9 cellular contexts compared by ENCODE assay signal in genomic region chr1:19676438-19676922, GRCh38. TPM values are rescaled to one million over a fixed set of nuclear protein-coding genes. Genes with fewer than 3 reads are reported as not detected.
DNase-seq lines count a peak whose midpoint lies in the region; ATAC-seq lines count a peak whose summit lies in the region.
"Had no signal": no experiment of that assay in that cellular context is flagged by ENCODE, and none has a peak within 500 bp of the region (broad histone marks: within the 10 kb centered on the region; RNA-seq: fewer than 3 reads in every experiment).

No MANE protein-coding gene starts in this region.

- no peaks in the 10 kb centered on the region for H3K4me1 Mint-ChIP-seq in activated CD8-positive, alpha-beta T cell treated with anti-CD3 and anti-CD28 coated beads, Interleukin-2, amount 10 ng/mL, durations not matched to agents 7 days and 5 days (ENCODE audit: low read depth)

- POLR2A ChIA-PET in activated CD8-positive, alpha-beta T cell treated with anti-CD3 and anti-CD28 coated beads, Interleukin-2, amount 10 ng/mL, durations not matched to agents 7 days and 5 days (lab: Charles Lee) = no interaction called here

- CTCF ChIA-PET in activated CD8-positive, alpha-beta T cell treated with anti-CD3 and anti-CD28 coated beads, Interleukin-2, amount 10 ng/mL, durations not matched to agents 7 days and 5 days (lab: Charles Lee) = interaction anchor here (1.5 kb wide), 1 partner anchor 8 kb away, joined by 6 read pairs; no protein-coding TSS in a partner anchor

- no peaks in the 10 kb centered on the region for H3K9me3 Mint-ChIP-seq in activated CD8-positive, alpha-beta T cell treated with anti-CD3 and anti-CD28 coated beads, Interleukin-2, amount 10 ng/mL, durations not matched to agents 7 days and 5 days (ENCODE audit: insufficient read depth)

- H3K36me3 ChIP-seq in aorta (ENCODE audit: control insufficient read depth in 1 of 2, insufficient read depth in 2 of 2, low read length in 1 of 2) = no peaks in the 10 kb centered on the region

- H3K4me1 ChIP-seq in aorta (ENCODE audit: control insufficient read depth in 1 of 2, insufficient read depth in 2 of 2, low read length in 2 of 2) = no peaks in the 10 kb centered on the region

- no peak overlapping the region for H3K27ac ChIP-seq in aorta (ENCODE audit: low read depth in 1 of 2, low read length in 2 of 2)

- H3K4me3 Mint-ChIP-seq in activated CD8-positive, alpha-beta T cell treated with anti-CD3 and anti-CD28 coated beads, Interleukin-2, amount 10 ng/mL, durations not matched to agents 7 days and 5 days = no peak overlapping the region

- no peaks in the 10 kb centered on the region for H3K27me3 ChIP-seq in aorta (ENCODE audit: control insufficient read depth in 1 of 2, insufficient read depth in 2 of 2, low read length in 1 of 2)

- no peak for ATAC-seq in activated CD8-positive, alpha-beta T cell treated with anti-CD3 and anti-CD28 coated beads, Interleukin-2, amount 10 ng/mL, durations not matched to agents 7 days and 5 days
- ATAC-seq in aorta (ENCODE audit: low FRiP score) (peak; percentile 78), GM18519 (IDR thresholded peaks at IDR 0.05; ENCODE audit: low FRiP score, unreplicated experiment) (no peak), GM18502 (IDR thresholded peaks at IDR 0.05; ENCODE audit: poor library complexity, unreplicated experiment) (no peak)

- peaks cover 7% of the 10 kb centered on the region for H3K27me3 Mint-ChIP-seq in activated CD8-positive, alpha-beta T cell treated with anti-CD3 and anti-CD28 coated beads, Interleukin-2, amount 10 ng/mL, durations not matched to agents 7 days and 5 days (ENCODE audit: low read depth)

- no peaks in the 10 kb centered on the region for H3K36me3 Mint-ChIP-seq in activated CD8-positive, alpha-beta T cell treated with anti-CD3 and anti-CD28 coated beads, Interleukin-2, amount 10 ng/mL, durations not matched to agents 7 days and 5 days (ENCODE audit: low read depth)

- WGBS in aorta, 2 donors = 6% methylated on average over 13 of the region's 13 CpGs

- intact Hi-C loops in aorta (cut with DNase I) = no loop called here

- H3K4me3 ChIP-seq in aorta (ENCODE audit: low read length in 2 of 2) = no peak overlapping the region

- DNase-seq in stimulated activated CD4-positive, alpha-beta T cell treated with anti-CD3 and anti-CD28 coated beads, Interleukin-2, amount 100 ng/mL, for 24 hours = peak; percentile 24 to 27
- no peak for DNase-seq in stimulated activated CD4-positive, alpha-beta T cell treated with anti-CD3 and anti-CD28 coated beads, Interleukin-1b, Interleukin-23, amount 100 ng/mL, for 48 hours
- peak; percentile 56 for DNase-seq in activated CD8-positive, alpha-beta T cell treated with anti-CD3 and anti-CD28 coated beads, Interleukin-2, amount 10 ng/mL, durations not matched to agents 7 days and 5 days
- DNase-seq in hepatic stellate cell (ENCODE audit: low spot score) (peak; percentile 88), aorta (peak; percentile 80 to 89), activated gamma-delta T cell (lab: John Stamatoyannopoulos, UW) (no peak)
- DNase-seq: NCI-H1694 had no signal

- H3K27ac Mint-ChIP-seq in activated CD8-positive, alpha-beta T cell treated with anti-CD3 and anti-CD28 coated beads, Interleukin-2, amount 10 ng/mL, durations not matched to agents 7 days and 5 days = no peak overlapping the region

- no peaks in the 10 kb centered on the region for H3K9me3 ChIP-seq in aorta (ENCODE audit: control insufficient read depth, low read length)

RNA-seq across cellular contexts. Expression of gene HTR6, which starts 11.8 kb away (rescaled TPM):
- total RNA-seq in activated CD8-positive, alpha-beta T cell treated with anti-CD3 and anti-CD28 coated beads, Interleukin-2, amount 10 ng/mL, durations not matched to agents 7 days and 5 days = not detected
- under 1 TPM in 1 of 2 donors, not detected in 1; 0.18 TPM for total RNA-seq in aorta
- polyA plus RNA-seq in aorta = not detected

RNA-seq across cellular contexts. Expression of gene NBL1, which starts 32.4 kb away (rescaled TPM):
- total RNA-seq in activated CD8-positive, alpha-beta T cell treated with anti-CD3 and anti-CD28 coated beads, Interleukin-2, amount 10 ng/mL, durations not matched to agents 7 days and 5 days = 10 to 100 TPM; 40.1 TPM
- total RNA-seq in aorta = 100 to 1,000 TPM; 134 to 188 TPM
- 100 to 1,000 TPM; 133 to 166 TPM for polyA plus RNA-seq in aorta

Comparison
In these comparisons a context has a peak if more than half of its experiments do, and no peak if none do; other contexts are left out.
1. DNase-seq: peak in stimulated activated CD4-positive, alpha-beta T cell treated with anti-CD3 and anti-CD28 coated beads, Interleukin-2, amount 100 ng/mL, for 24 hours (2 of 2), activated CD8-positive, alpha-beta T cell treated with anti-CD3 and anti-CD28 coated beads, Interleukin-2, amount 10 ng/mL, durations not matched to agents 7 days and 5 days (single experiment), hepatic stellate cell (single experiment) and aorta (2 of 2); none in stimulated activated CD4-positive, alpha-beta T cell treated with anti-CD3 and anti-CD28 coated beads, Interleukin-1b, Interleukin-23, amount 100 ng/mL, for 48 hours (single experiment) and activated gamma-delta T cell (single experiment).